In genomic region chr1:11179749-11180148, GRCh38 we compare ENCODE assay signal across 10 cellular contexts. TPM values are rescaled to one million over a fixed set of nuclear protein-coding genes. Genes with fewer than 3 reads are reported as not detected.
DNase-seq lines count a peak whose midpoint lies in the region; ATAC-seq and TF ChIP-seq lines count a peak whose summit lies in the region.
"Not testable (repeated sequence)": the region's sequence is repeated elsewhere in the genome, so short reads cannot be mapped to it uniquely, and the experiment has no call there.
"Had no signal": no experiment of that assay in that cellular context is flagged by ENCODE, and none has a peak within 500 bp of the region (broad histone marks: within the 10 kb centered on the region; RNA-seq: fewer than 3 reads in every experiment).

No MANE protein-coding gene starts in this region.

- H3K4me2 ChIP-seq in mesenchymal stem cell (ENCODE audit: low read length, poor library complexity, severe bottlenecking): not testable (repeated sequence)
- H3K4me2 ChIP-seq in skeletal muscle satellite cell (ENCODE audit: low read length): peak overlapping the region; percentile 2

- H2AFZ ChIP-seq in mesenchymal stem cell (ENCODE audit: low read depth, low read length): not testable (repeated sequence)

- H3K27me3 ChIP-seq in MG63; mesenchymal stem cell (ENCODE audit: control insufficient read depth in 1 of 2, insufficient read depth in 1 of 2, low read length in 2 of 2); skeletal muscle satellite cell (ENCODE audit: control insufficient read depth, insufficient read depth, low read length): not testable (repeated sequence)

- H3K36me3 ChIP-seq in MG63: peaks cover 31% of the 10 kb centered on the region
- peaks cover 15 to 21% of the 10 kb centered on the region in 2 experiments for H3K36me3 ChIP-seq in mesenchymal stem cell (ENCODE audit: control insufficient read depth in 1 of 2, insufficient read depth in 2 of 2, low read depth in 1 of 2, low read length in 2 of 2)
- not testable (repeated sequence) for H3K36me3 ChIP-seq in skeletal muscle satellite cell (ENCODE audit: insufficient read depth, low read length)

- not testable (repeated sequence) for H3K14ac ChIP-seq in mesenchymal stem cell (ENCODE audit: low read length in 2 of 2)

- not testable (repeated sequence) for TF ChIP-seq CTCF in foreskin fibroblast (IDR thresholded peaks at IDR 0.05; ENCODE audit: low read depth, low read length)

- H3K9me3 ChIP-seq in MG63; mesenchymal stem cell (ENCODE audit: control insufficient read depth, low read length); skeletal muscle satellite cell (replicated peaks; ENCODE audit: low read length): not testable (repeated sequence)

- not testable (repeated sequence) for H2BK15ac ChIP-seq in mesenchymal stem cell (ENCODE audit: low read depth, poor library complexity, severe bottlenecking)

- DNase-seq in AG20443 (ENCODE audit: low spot score) (peak; percentile 35), MG63 (peak; percentile 53), astrocyte of the hippocampus (ENCODE audit: low read depth, low spot score) (peak; percentile 52), dedifferentiated amniotic fluid mesenchymal stem cell (ENCODE audit: extremely low spot score) (peak; percentile 31), foreskin fibroblast (peak; percentile 32 to 57), mesenchymal stem cell (peak; percentile 25)

- H3K4me1 ChIP-seq in mesenchymal stem cell (ENCODE audit: control insufficient read depth, insufficient read depth, low read depth, low read length): not testable (repeated sequence)
- peaks cover 40% of the 10 kb centered on the region for H3K4me1 ChIP-seq in skeletal muscle satellite cell (ENCODE audit: control insufficient read depth, insufficient read depth, low read length)

- H3K18ac ChIP-seq in mesenchymal stem cell (ENCODE audit: low read depth in 1 of 2, low read length in 2 of 2): not testable (repeated sequence)

- peak overlapping the region; percentile 42 for H3K27ac ChIP-seq in mesenchymal stem cell (ENCODE audit: low read length, poor library complexity, severe bottlenecking)

- not testable (repeated sequence) for H3K4me3 ChIP-seq in MG63; foreskin fibroblast (ENCODE audit: low read depth in 1 of 2, low read length in 2 of 2); mesenchymal stem cell (ENCODE audit: insufficient read depth in 1 of 2, low read depth in 1 of 2, low read length in 2 of 2); skeletal muscle satellite cell (ENCODE audit: low read length)

- H2BK5ac ChIP-seq in mesenchymal stem cell (ENCODE audit: low read depth, low read length, poor library complexity, severe bottlenecking): not testable (repeated sequence)

- not testable (repeated sequence) for H3K79me1 ChIP-seq in mesenchymal stem cell (replicated peaks; ENCODE audit: low read length, poor library complexity, severe bottlenecking)

- H2AK5ac ChIP-seq in mesenchymal stem cell (ENCODE audit: low read length, severe bottlenecking): not testable (repeated sequence)

- not testable (repeated sequence) for H2BK12ac ChIP-seq in mesenchymal stem cell (ENCODE audit: low read length in 2 of 2)

- peak; percentile 6 for ATAC-seq in SK-N-SH treated with all-trans-retinoic acid at 6 μM for 48 hours

- not testable (repeated sequence) for H3K23ac ChIP-seq in mesenchymal stem cell (ENCODE audit: low read length in 2 of 2)

- not testable (repeated sequence) for H4K8ac ChIP-seq in mesenchymal stem cell (ENCODE audit: low read length)

- H2BK120ac ChIP-seq in mesenchymal stem cell (ENCODE audit: low read depth, low read length): not testable (repeated sequence)

- 85% methylated on average over 2 of the region's 3 CpGs for WGBS in mesenchymal stem cell

- H3K4ac ChIP-seq in mesenchymal stem cell (ENCODE audit: low read depth in 1 of 2, low read length in 2 of 2): not testable (repeated sequence)

- not testable (repeated sequence) for H4K91ac ChIP-seq in mesenchymal stem cell (ENCODE audit: low read length)

- peak overlapping the region; percentile 23 for H3K9ac ChIP-seq in mesenchymal stem cell (ENCODE audit: low read length)
- H3K9ac ChIP-seq in skeletal muscle satellite cell (ENCODE audit: low read depth, low read length): not testable (repeated sequence)

TF ChIP-seq in SK-N-SH treated with all-trans-retinoic acid at 6 μM for 48 hours, 23 proteins besides CTCF, POLR2A, EP300 and RAD21:
- peak; percentile 86; the same call in 1 of the 2 replicates for TF ChIP-seq ZFP3 (CRISPR knock-in tag; IDR thresholded peaks at IDR 0.05)

RNA-seq across cellular contexts. Expression of gene ANGPTL7, which starts 9.4 kb away (rescaled TPM):
- total RNA-seq in MG63 (2014; rRNA removed; shearing (Covaris generic); ENCODE audit: low replicate concordance): not detected in 2 replicates
- polyA plus RNA-seq in mesenchymal stem cell (2013, experiment 1 of 2): not detected
- not detected for polyA plus RNA-seq in mesenchymal stem cell (2013, experiment 2 of 2)
- 2.4 TPM in 1 of 2 replicates, not detected in the other for total RNA-seq in skeletal muscle satellite cell (2012; rRNA removed)
- total RNA-seq: CD4-positive, CD25-positive, alpha-beta regulatory T cell; H9 had no signal
- polyA plus RNA-seq: CD4-positive, CD25-positive, alpha-beta regulatory T cell had no signal
